ENCODE assay signal across 15 cellular contexts in the genomic region with DNA sequence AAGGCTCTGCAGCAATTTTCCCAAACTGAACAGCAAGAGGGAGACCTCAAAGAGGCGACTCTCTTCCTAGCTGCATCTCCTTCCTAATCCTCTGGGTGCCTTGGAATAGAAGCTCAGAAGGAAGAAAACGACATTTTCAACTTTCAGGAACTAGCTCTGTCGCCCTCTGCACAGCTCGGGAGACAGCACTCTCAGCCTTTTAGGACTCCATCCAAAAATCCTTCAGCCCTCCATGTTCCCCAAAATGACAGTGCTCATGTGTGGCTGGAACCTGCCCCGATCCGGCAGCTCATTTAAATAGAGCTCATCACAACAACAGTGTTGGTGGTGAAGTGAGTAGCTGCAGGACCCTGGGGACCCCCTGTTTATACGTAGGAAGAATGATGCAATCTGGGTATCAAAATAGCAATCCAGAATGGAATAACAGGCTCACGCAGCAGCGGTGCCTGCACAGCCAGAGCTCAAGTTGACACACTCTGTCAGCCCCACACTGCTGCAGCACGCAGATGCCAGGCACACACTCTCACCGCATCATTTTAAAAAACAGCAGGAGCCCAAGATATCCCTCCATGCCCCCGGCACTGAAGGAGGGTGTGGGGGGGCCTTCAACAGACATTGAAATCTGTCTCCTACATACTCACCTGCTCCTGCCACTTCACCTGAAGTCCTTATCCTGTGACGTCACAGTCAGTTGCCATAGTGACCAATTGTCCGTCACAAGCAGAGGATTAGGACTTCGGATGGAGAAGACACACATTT. TPM values are rescaled to one million over a fixed set of nuclear protein-coding genes. Genes with fewer than 3 reads are reported as not detected.
DNase-seq lines count a peak whose midpoint lies in the region; ATAC-seq and TF ChIP-seq lines count a peak whose summit lies in the region.
"Had no signal": no experiment of that assay in that cellular context is flagged by ENCODE, and none has a peak within 500 bp of the region (broad histone marks: within the 10 kb centered on the region; RNA-seq: fewer than 3 reads in every experiment).

No MANE protein-coding gene starts in this region.

- no peaks in the 10 kb centered on the region for H3K27me3 Mint-ChIP-seq in endodermal cell (ENCODE audit: insufficient read depth)
- H3K27me3 Mint-ChIP-seq: T-cell had no signal

- H3K79me2 ChIP-seq in OCI-LY7 (ENCODE audit: insufficient read depth, low read depth, low read length) = no peaks in the 10 kb centered on the region

- CTCF ChIA-PET in HEK293 (lab: Yijun Ruan, JAX) (interaction anchor here (0.6 to 0.7 kb wide), 2 partner anchors 15 to 371 kb away, joined by 3 read pairs; no protein-coding TSS in a partner anchor), OCI-LY7 (lab: Charles Lee; ENCODE audit: unreplicated experiment) (no interaction called here)

- no TSS peak for BruUV-seq in OCI-LY7 (replicated peaks; lab: Mats Ljungman, UMichigan)

- no peaks in the 10 kb centered on the region for H3K36me3 Mint-ChIP-seq in endodermal cell (ENCODE audit: low read depth)

- H3K9me2 ChIP-seq in OCI-LY7 (ENCODE audit: insufficient read depth, low read length) = no peaks in the 10 kb centered on the region

- intact Hi-C loops in OCI-LY7 (cut with micrococcal nuclease; ENCODE audit: unreplicated experiment) = no loop called here

- H3K4me1 Mint-ChIP-seq in endodermal cell = no peaks in the 10 kb centered on the region
- H3K4me1 Mint-ChIP-seq: CD14-positive monocyte, T-cell had no signal

- H3K27ac ChIP-seq in HEK293 (ENCODE audit: extremely low read depth, low read depth, low read length) (no peak overlapping the region), endodermal cell (ENCODE audit: low read depth, low read length) (peak overlapping the region; percentile 33), OCI-LY7 (ENCODE audit: low read depth, low read length, poor library complexity, severe bottlenecking) (no peak overlapping the region)
- H3K27ac ChIP-seq: breast epithelium had no signal

- no peak overlapping the region for H3K9ac ChIP-seq in endodermal cell (ENCODE audit: extremely low read depth, low read length, poor library complexity, severe bottlenecking)

- H3K27me3 ChIP-seq in endodermal cell (ENCODE audit: control insufficient read depth, insufficient read depth, low read length, poor library complexity, severe bottlenecking) = no peaks in the 10 kb centered on the region
- H3K27me3 ChIP-seq: breast epithelium had no signal

- no peaks in the 10 kb centered on the region for H3K9me3 Mint-ChIP-seq in endodermal cell
- H3K9me3 Mint-ChIP-seq: activated T-helper 2 cell treated with anti-CD3 and anti-CD28 coated beads, Interferon-gamma antibody, Interleukin-2, Interleukin-4, amounts not matched to agents 10 μg/mL and 5 μg/mL and 100 μg/mL, durations not matched to agents 14 hours and 24 hours and 36 hours; T-cell had no signal

- ATAC-seq in GM19351 (IDR thresholded peaks at IDR 0.05; ENCODE audit: unreplicated experiment) = no peak
- ATAC-seq in GM18519 (IDR thresholded peaks at IDR 0.05; ENCODE audit: low FRiP score, unreplicated experiment) = no peak
- ATAC-seq: mucosa of descending colon, T-cell had no signal

- no peak overlapping the region for H3K4me3 Mint-ChIP-seq in endodermal cell
- H3K4me3 Mint-ChIP-seq: CD14-positive monocyte, T-cell had no signal

- H3K4me3 ChIP-seq in HEK293 (ENCODE audit: low read depth, low read length) (no peak overlapping the region), endodermal cell (ENCODE audit: low read length) (no peak overlapping the region), OCI-LY7 (ENCODE audit: low read depth, low read length, poor library complexity, severe bottlenecking) (no peak overlapping the region)
- H3K4me3 ChIP-seq: mucosa of descending colon had no signal

- H3K27ac Mint-ChIP-seq in endodermal cell = no peak overlapping the region
- H3K27ac Mint-ChIP-seq: activated T-helper 2 cell treated with anti-CD3 and anti-CD28 coated beads, Interferon-gamma antibody, Interleukin-2, Interleukin-4, amounts not matched to agents 10 μg/mL and 5 μg/mL and 100 μg/mL, durations not matched to agents 14 hours and 24 hours and 36 hours; T-cell had no signal

- H3K9me3 ChIP-seq in HEK293 (ENCODE audit: control insufficient read depth, insufficient read depth, low read depth, low read length) = no peaks in the 10 kb centered on the region
- H3K9me3 ChIP-seq in endodermal cell (ENCODE audit: control insufficient read depth, low read length) = no peaks in the 10 kb centered on the region
- H3K9me3 ChIP-seq in OCI-LY7 (ENCODE audit: low read length) = no peaks in the 10 kb centered on the region
- H3K9me3 ChIP-seq: breast epithelium, mucosa of descending colon had no signal

- no peak overlapping the region for H2AFZ ChIP-seq in OCI-LY7 (ENCODE audit: low read length)

- POLR2A ChIA-PET in HEK293 (lab: Yijun Ruan, JAX) (no interaction called here), OCI-LY7 (lab: Charles Lee) (interaction anchor here (0.6 kb wide), 1 partner anchor 342 kb away, joined by 3 read pairs; no protein-coding TSS in a partner anchor)

- DNase-seq in NCI-H2227 (lab: John Stamatoyannopoulos, UW; ENCODE audit: unreplicated experiment) (peak; percentile 69), endodermal cell (no peak), occipital lobe (lab: John Stamatoyannopoulos, UW) (peak; percentile 19), OCI-LY7 (ENCODE audit: low spot score) (no peak), NCI-H526 (lab: John Stamatoyannopoulos, UW) (no peak)
- DNase-seq: activated CD4-positive, alpha-beta T cell treated with anti-CD3 and anti-CD28 coated beads for 4 hours; erythroblast; mucosa of descending colon; T-cell had no signal

- 83 to 86% methylated on average over 9 to 15 of the region's 15 CpGs for WGBS in endodermal cell (ENCODE audit: insufficient coverage in 1 of 2, insufficient read length in 1 of 2), 2 experiments

- H3K36me3 ChIP-seq in HEK293 (ENCODE audit: control insufficient read depth in 2 of 2, insufficient read depth in 1 of 2, low read length in 2 of 2) (no peaks in the 10 kb centered on the region), endodermal cell (ENCODE audit: control insufficient read depth, insufficient read depth, low read length) (no peaks in the 10 kb centered on the region), OCI-LY7 (ENCODE audit: insufficient read depth, low read length) (no peaks in the 10 kb centered on the region)
- H3K36me3 ChIP-seq: breast epithelium had no signal

- H4K20me1 ChIP-seq in OCI-LY7 (ENCODE audit: insufficient read depth, low read length) = no peaks in the 10 kb centered on the region

- TF ChIP-seq CTCF in HEK293 (tag by site-specific recombination; IDR thresholded peaks at IDR 0.05) (no peak), endodermal cell (conservative IDR thresholded peaks at IDR 0.05) (no peak), OCI-LY7 (conservative IDR thresholded peaks at IDR 0.05; ENCODE audit: low read length) (no peak)

- H3K4me1 ChIP-seq in HEK293 (ENCODE audit: control insufficient read depth, insufficient read depth, low read length) (no peaks in the 10 kb centered on the region), endodermal cell (ENCODE audit: control insufficient read depth, insufficient read depth, low read length) (no peaks in the 10 kb centered on the region), OCI-LY7 (ENCODE audit: insufficient read depth, low read length, poor library complexity, severe bottlenecking) (no peaks in the 10 kb centered on the region)
- H3K4me1 ChIP-seq: breast epithelium had no signal

- H3K4me2 ChIP-seq in OCI-LY7 (ENCODE audit: low read length) = no peak overlapping the region

TF ChIP-seq in HEK293, 187 proteins besides CTCF, POLR2A, EP300 and RAD21:
- no peak for TF ChIP-seq ZNF548 (tag by site-specific recombination; IDR thresholded peaks at IDR 0.05)
- peak; percentile 57 for TF ChIP-seq ZIC2 (tag by site-specific recombination; IDR thresholded peaks at IDR 0.05)

RNA-seq across cellular contexts. Expression of a gene that starts 24.1 kb away (rescaled TPM):
- total RNA-seq in endodermal cell (1 to 10 TPM; 4.3 to 4.6 TPM), occipital lobe (0.62 TPM), OCI-LY7 (2022) (19.0 and 20.8 TPM in 2 replicates)
- 7.1 TPM for polyA plus RNA-seq in endodermal cell (2013, experiment 1 of 2)
- 3.7 TPM for polyA plus RNA-seq in endodermal cell (2013, experiment 2 of 2)
- 4.4 and 16.4 TPM in 2 replicates for total RNA-seq in OCI-LY7 (2014; rRNA removed; shearing (Covaris generic))

RNA-seq across cellular contexts. Expression of a gene that starts 24.2 kb away (rescaled TPM):
- total RNA-seq in endodermal cell (1,000 to 10,000 TPM; 1,114 to 1,791 TPM), occipital lobe (762 TPM), OCI-LY7 (2022) (1,593 and 1,611 TPM in 2 replicates)
- polyA plus RNA-seq in endodermal cell (2013, experiment 1 of 2) = 2,532 TPM
- polyA plus RNA-seq in endodermal cell (2013, experiment 2 of 2) = 2,350 TPM
- total RNA-seq in OCI-LY7 (2014; rRNA removed; shearing (Covaris generic)) = 2,753 and 3,468 TPM in 2 replicates

Comparison
In these comparisons a context has a peak if more than half of its experiments do, and no peak if none do; other contexts are left out.
1. DNase-seq: peak in NCI-H2227 (single experiment) and occipital lobe (single experiment); none in endodermal cell (single experiment), OCI-LY7 (single experiment) and NCI-H526 (0 of 2).